2 cellular contexts compared by ENCODE assay signal in genomic region chr14:103526247-103526913, GRCh38.
A peak's percentile ranks its signal among the peaks of the same experiment; 100 is the strongest.
TF ChIP-seq lines count a peak whose summit lies in the region.

No MANE protein-coding gene starts in this region.

TF ChIP-seq in GM12878, 131 proteins besides CTCF, POLR2A, EP300 and RAD21:
- TF ChIP-seq BMI1 (IDR thresholded peaks at IDR 0.05; ENCODE audit: borderline replicate concordance) (no peak), RAD51 (IDR thresholded peaks at IDR 0.05) (peak; percentile 37; the same call in 1 of the 2 replicates), USF1 (IDR thresholded peaks at IDR 0.05; ENCODE audit: borderline replicate concordance, extremely low read length, insufficient read depth, low read depth, low read length) (peak; percentile 38), EZH2 (IDR thresholded peaks at IDR 0.05; ENCODE audit: borderline replicate concordance, control insufficient read depth, low read depth, low read length) (no peak), IRF4 (IDR thresholded peaks at IDR 0.05; ENCODE audit: low read depth, low read length) (no peak), CBFB (IDR thresholded peaks at IDR 0.05; ENCODE audit: low read depth) (no peak), BCL3 (IDR thresholded peaks at IDR 0.05; ENCODE audit: borderline replicate concordance, insufficient read depth, low read depth, low read length, poor library complexity, severe bottlenecking) (no peak), BACH1 (IDR thresholded peaks at IDR 0.05; ENCODE audit: borderline replicate concordance) (no peak), MEF2A (IDR thresholded peaks at IDR 0.05; ENCODE audit: insufficient read depth, low read depth, low read length) (no peak), USF2 (IDR thresholded peaks at IDR 0.05; ENCODE audit: borderline replicate concordance, low read depth, low read length) (no peak), MTA2 (IDR thresholded peaks at IDR 0.05; ENCODE audit: low read depth) (no peak), TBL1XR1 (IDR thresholded peaks at IDR 0.05; ENCODE audit: low read depth, low read length) (no peak), TARDBP (IDR thresholded peaks at IDR 0.05; ENCODE audit: borderline replicate concordance) (no peak), RELB (IDR thresholded peaks at IDR 0.05; ENCODE audit: low read depth) (no peak), NRF1 (conservative IDR thresholded peaks at IDR 0.05; ENCODE audit: low read depth, low read length) (no peak), ZNF622 (IDR thresholded peaks at IDR 0.05) (no peak), ZNF592 (IDR thresholded peaks at IDR 0.05) (no peak)

TF ChIP-seq in liver, 16 proteins besides CTCF, POLR2A, EP300 and RAD21:
- TF ChIP-seq YY1 (IDR thresholded peaks at IDR 0.05) = no peak
- TF ChIP-seq HNF4A (conservative IDR thresholded peaks at IDR 0.05) = peak in 1 of 2 donors; percentile 19
- peak; percentile 10 for TF ChIP-seq SP1 (IDR thresholded peaks at IDR 0.05)
- TF ChIP-seq MAX (IDR thresholded peaks at IDR 0.05) = no peak
- TF ChIP-seq NR2F2 (IDR thresholded peaks at IDR 0.05) = no peak
- TF ChIP-seq RXRA (IDR thresholded peaks at IDR 0.05) = peak in 1 of 2 donors; percentile 16
- no peak for TF ChIP-seq GABPA (IDR thresholded peaks at IDR 0.05 in 1 of 2, conservative IDR thresholded peaks at IDR 0.05 in 1 of 2)
